Comparison of ENCODE assay signal across 8 cellular contexts in genomic region chr14:30303350-30303749, GRCh38.
"Had no signal": no experiment of that assay in that cellular context is flagged by ENCODE, and none has a peak within 500 bp of the region (broad histone marks: within the 10 kb centered on the region; RNA-seq: fewer than 3 reads in every experiment).

No MANE protein-coding gene starts in this region.

- DNase-seq: GDM1, GF-D8 had no signal

- ATAC-seq: GM12878 had no signal

- H3K4me3 ChIP-seq: GM12878 had no signal

- FAIRE-seq: G401.6, GM12878, GM12891, GM12892, GM18507, GM19239 had no signal
